ENCODE assay signal across 28 cellular contexts in the genomic region with DNA sequence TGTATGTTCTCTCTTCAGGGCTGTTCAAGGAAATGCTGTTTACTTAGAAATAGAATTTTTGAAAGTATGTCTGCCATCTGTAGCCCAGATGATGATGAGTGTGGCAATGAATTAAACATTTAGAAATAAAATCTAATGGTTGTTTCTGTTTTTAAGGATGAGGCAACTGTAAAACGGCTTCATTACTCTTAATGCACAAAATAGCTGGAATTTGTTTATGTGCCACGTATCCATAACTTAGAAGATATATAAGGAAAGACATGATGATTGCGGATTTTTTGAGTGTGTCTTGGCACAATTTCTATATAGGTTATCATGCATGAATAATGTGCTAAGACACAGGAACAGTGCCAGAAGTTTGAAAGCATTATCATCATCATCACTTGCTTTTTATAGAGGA.
"Had no signal": no experiment of that assay in that cellular context is flagged by ENCODE, and none has a peak within 500 bp of the region (broad histone marks: within the 10 kb centered on the region; RNA-seq: fewer than 3 reads in every experiment).

No MANE protein-coding gene starts in this region.

- DNase-seq: activated B cell treated with CpG ODN at 0.5 μM for 24 hours; activated CD4-positive, alpha-beta T cell treated with anti-CD3 and anti-CD28 coated beads, Interleukin-2, amount 50 U/mL, for 1 hour; activated CD8-positive, alpha-beta T cell treated with anti-CD3 and anti-CD28 coated beads for 36 hours; activated gamma-delta T cell treated with Interleukin-2 at 50 U/mL for 16 hours; activated naive CD4-positive, alpha-beta T cell treated with anti-CD3 and anti-CD28 coated beads, Interleukin-2, amount 50 U/mL, for 16 hours; activated T-cell treated with anti-CD3 and anti-CD28 coated beads, Interleukin-2, amount 50 U/mL, for 4 hours; dermis blood vessel endothelial cell; effector CD4-positive, alpha-beta T cell; head of caudate nucleus; hypothalamus; immature natural killer cell; kidney; left colon; midbrain; naive thymus-derived CD4-positive, alpha-beta T cell; pancreas; stimulated activated CD4-positive, alpha-beta T cell treated with anti-CD3 and anti-CD28 coated beads, Interleukin-15, amount 100 ng/mL, for 24 hours; stimulated activated CD4-positive, alpha-beta T cell treated with anti-CD3 and anti-CD28 coated beads, Interleukin-2, amount 100 ng/mL, for 24 hours; stimulated activated naive B cell treated with anti-CD40 and anti-IgM and Interleukin-4, amounts not matched to agents 10 μg/mL and 1 μg/mL and 100 μg/mL, for 72 hours; stomach; thyroid gland; upper lobe of right lung had no signal

- H3K9me3 Mint-ChIP-seq: activated B cell treated with CpG ODN at 0.5 μM for 24 hours; activated CD8-positive, alpha-beta T cell treated with anti-CD3 and anti-CD28 coated beads for 36 hours; activated T-cell treated with anti-CD3 and anti-CD28 coated beads, Interleukin-2, amount 50 U/mL, for 4 hours; activated T-helper 17 cell treated with anti-CD3 and anti-CD28 coated beads, Interleukin-2, amount 50 U/mL, for 72 hours; central memory CD8-positive, alpha-beta T cell; T-helper 2 cell treated with Interferon-gamma antibody and Interleukin-4, amounts not matched to agents 5 μg/mL and 100 μg/mL, for 36 hours had no signal

- H3K36me3 Mint-ChIP-seq: immature natural killer cell; naive thymus-derived CD4-positive, alpha-beta T cell; stimulated activated naive B cell treated with anti-CD40 and anti-IgM and Interleukin-4, amounts not matched to agents 10 μg/mL and 1 μg/mL and 100 μg/mL, for 72 hours had no signal

- H3K4me1 Mint-ChIP-seq: activated B cell treated with CpG ODN at 0.5 μM for 24 hours; activated T-helper 17 cell treated with anti-CD3 and anti-CD28 coated beads, Interleukin-2, amount 50 U/mL, for 72 hours; central memory CD8-positive, alpha-beta T cell; immature natural killer cell; naive thymus-derived CD4-positive, alpha-beta T cell; stimulated activated naive B cell treated with anti-CD40 and anti-IgM and Interleukin-4, amounts not matched to agents 10 μg/mL and 1 μg/mL and 100 μg/mL, for 72 hours had no signal

- ATAC-seq: activated CD8-positive, alpha-beta T cell treated with anti-CD3 and anti-CD28 coated beads for 36 hours; activated T-cell treated with anti-CD3 and anti-CD28 coated beads, Interleukin-2, amount 50 U/mL, for 4 hours; activated T-helper 17 cell treated with anti-CD3 and anti-CD28 coated beads, Interleukin-2, amount 50 U/mL, for 72 hours; left colon; naive thymus-derived CD4-positive, alpha-beta T cell; pancreas; stimulated activated naive B cell treated with anti-CD40 and anti-IgM and Interleukin-4, amounts not matched to agents 10 μg/mL and 1 μg/mL and 100 μg/mL, for 72 hours; upper lobe of right lung had no signal

- H3K27ac Mint-ChIP-seq: activated B cell treated with CpG ODN at 0.5 μM for 24 hours; activated CD8-positive, alpha-beta T cell treated with anti-CD3 and anti-CD28 coated beads for 36 hours; activated T-helper 17 cell treated with anti-CD3 and anti-CD28 coated beads, Interleukin-2, amount 50 U/mL, for 72 hours; immature natural killer cell; naive thymus-derived CD4-positive, alpha-beta T cell; stimulated activated naive B cell treated with anti-CD40 and anti-IgM and Interleukin-4, amounts not matched to agents 10 μg/mL and 1 μg/mL and 100 μg/mL, for 72 hours; T-helper 2 cell treated with Interferon-gamma antibody and Interleukin-4, amounts not matched to agents 5 μg/mL and 100 μg/mL, for 36 hours had no signal

- H3K4me1 ChIP-seq: breast epithelium, esophagus muscularis mucosa, pancreas, prostate gland, stomach, thyroid gland, upper lobe of right lung had no signal

- H3K4me3 ChIP-seq: breast epithelium, esophagus muscularis mucosa, pancreas, prostate gland, stomach, thyroid gland, upper lobe of right lung had no signal

- H3K4me3 Mint-ChIP-seq: activated B cell treated with CpG ODN at 0.5 μM for 24 hours; activated CD8-positive, alpha-beta T cell treated with anti-CD3 and anti-CD28 coated beads for 36 hours; activated T-cell treated with anti-CD3 and anti-CD28 coated beads, Interleukin-2, amount 50 U/mL, for 4 hours; activated T-helper 17 cell treated with anti-CD3 and anti-CD28 coated beads, Interleukin-2, amount 50 U/mL, for 72 hours; central memory CD8-positive, alpha-beta T cell; immature natural killer cell; naive thymus-derived CD4-positive, alpha-beta T cell; stimulated activated naive B cell treated with anti-CD40 and anti-IgM and Interleukin-4, amounts not matched to agents 10 μg/mL and 1 μg/mL and 100 μg/mL, for 72 hours; T-helper 2 cell treated with Interferon-gamma antibody and Interleukin-4, amounts not matched to agents 5 μg/mL and 100 μg/mL, for 36 hours had no signal

- H3K27me3 ChIP-seq: breast epithelium, esophagus muscularis mucosa, pancreas, thyroid gland had no signal

- H3K36me3 ChIP-seq: breast epithelium, esophagus muscularis mucosa, pancreas, prostate gland, stomach, thyroid gland, upper lobe of right lung had no signal

- H3K27ac ChIP-seq: breast epithelium, esophagus muscularis mucosa, pancreas, prostate gland, stomach, thyroid gland, upper lobe of right lung had no signal

- H3K9me3 ChIP-seq: breast epithelium, esophagus muscularis mucosa, pancreas, prostate gland, stomach, thyroid gland, upper lobe of right lung had no signal
